Comparison of ENCODE assay signal across 1 cellular context in the genomic region with DNA sequence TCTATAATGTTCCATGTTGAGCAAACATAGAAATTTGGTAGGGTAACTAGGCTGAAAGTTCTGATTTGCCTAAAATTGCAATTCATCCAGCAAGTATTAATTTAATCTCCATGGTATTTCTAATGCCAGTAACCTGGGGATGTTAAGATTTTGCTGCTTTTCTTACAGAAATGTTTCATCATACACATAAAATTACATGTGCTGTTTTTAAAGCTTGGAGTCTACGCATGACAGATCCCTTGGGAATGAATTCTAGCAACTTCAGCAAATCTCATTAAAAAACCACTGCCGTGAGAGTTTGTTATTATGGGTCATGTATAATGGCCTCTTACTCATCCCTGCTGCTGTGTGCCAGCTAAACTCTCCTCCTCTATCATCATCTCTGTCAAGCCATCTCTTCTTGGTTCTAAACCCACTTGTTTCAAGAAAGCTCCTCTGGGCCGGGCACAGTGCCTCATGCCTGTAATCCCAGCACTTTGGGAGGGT.
TF ChIP-seq lines count a peak whose summit lies in the region.

No MANE protein-coding gene starts in this region.

TF ChIP-seq in IMR-90, 13 proteins besides CTCF, POLR2A, EP300 and RAD21 (continued from another document):
- no peak for TF ChIP-seq MAZ (IDR thresholded peaks at IDR 0.05; ENCODE audit: borderline replicate concordance, low read depth, low read length)
